8 cellular contexts compared by ENCODE assay signal in the genomic region with DNA sequence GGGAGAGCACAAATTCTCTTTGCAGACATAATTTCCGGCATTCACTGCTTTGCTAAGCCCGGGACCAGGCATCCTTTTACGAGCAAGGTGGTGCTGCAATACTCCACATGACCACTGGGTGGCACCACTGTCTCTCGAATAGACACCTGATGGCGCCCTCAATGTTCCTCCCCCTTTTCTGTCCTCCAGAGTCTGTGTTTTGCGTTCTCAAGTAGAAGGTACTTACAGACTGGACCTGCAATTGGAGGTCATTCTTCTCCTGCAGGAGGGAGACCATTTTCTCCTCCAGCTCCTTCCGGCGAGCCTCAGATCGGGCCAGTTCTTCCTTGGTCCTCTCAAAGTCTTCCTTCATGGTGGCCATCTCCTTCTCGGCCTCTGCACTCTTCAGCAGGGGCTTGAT. TPM values are rescaled to one million over a fixed set of nuclear protein-coding genes. Genes with fewer than 3 reads are reported as not detected.
A peak's percentile ranks its signal among the peaks of the same experiment; 100 is the strongest.
DNase-seq lines count a peak whose midpoint lies in the region; ATAC-seq and TF ChIP-seq lines count a peak whose summit lies in the region.

No MANE protein-coding gene starts in this region.

- TF ChIP-seq POLR2A in lower leg skin (IDR thresholded peaks at IDR 0.05), result no peak

- WGBS in lower leg skin, 2 donors, result 38 to 42% methylated on average over 10 of the region's 10 CpGs

- no peak for ATAC-seq in GM21786 (IDR thresholded peaks at IDR 0.05; ENCODE audit: unreplicated experiment)

- H3K27ac ChIP-seq in coronary artery, result no peak overlapping the region

- TF ChIP-seq CTCF in coronary artery (IDR thresholded peaks at IDR 0.05) (peak; percentile 48), lower leg skin (IDR thresholded peaks at IDR 0.05) (peak in 1 of 3 donors; percentile 61)

- H3K4me3 ChIP-seq in coronary artery (no peak overlapping the region), lower leg skin (ENCODE audit: low read depth, poor library complexity, severe bottlenecking) (no peak overlapping the region)

- peak; percentile 75 for DNase-seq in CD1c-positive myeloid dendritic cell (ENCODE audit: extremely low spot score)
- peak; percentile 15 for DNase-seq in GOT3 (lab: John Stamatoyannopoulos, UW)
- peak; percentile 5 for DNase-seq in NCI-H2227 treated with DMSO at 0.1 percent for 48 hours (lab: John Stamatoyannopoulos, UW)
- DNase-seq in activated CD4-positive, alpha-beta T cell treated with anti-CD3 and anti-CD28 coated beads for 4 hours, result peak; percentile 17 to 46
- DNase-seq in coronary artery (ENCODE audit: low spot score), result no peak
- peak; percentile 82 to 95 for DNase-seq in lower leg skin (ENCODE audit: low spot score in 2 of 2)
- peak; percentile 7 to 41 (median 9) for DNase-seq in stimulated activated CD4-positive, alpha-beta T cell treated with anti-CD3 and anti-CD28 coated beads, TNF-alpha, amount 100 ng/mL, for 4 hours (ENCODE audit: low read depth in 3 of 3)

- intact Hi-C loops in lower leg skin (cut with DNase I; ENCODE audit: low total_unique reads), result loop anchor here (10.0 kb wide), 1 partner anchor 287 kb away; no protein-coding TSS in a partner anchor

RNA-seq across cellular contexts. Expression of gene MYH13, which starts 45.2 kb away (rescaled TPM):
- total RNA-seq in lower leg skin, result not detected
